In genomic region chr12:115694564-115694963, GRCh38 we compare ENCODE assay signal across 27 cellular contexts.
"Had no signal": no experiment of that assay in that cellular context is flagged by ENCODE, and none has a peak within 500 bp of the region (broad histone marks: within the 10 kb centered on the region; RNA-seq: fewer than 3 reads in every experiment).

No MANE protein-coding gene starts in this region.

- H3K27me3 ChIP-seq: neural progenitor cell, ovary, right lobe of liver, suprapubic skin, testis, upper lobe of right lung, uterus had no signal

- H3K36me3 ChIP-seq: neural progenitor cell, ovary, right lobe of liver, sigmoid colon, spleen, suprapubic skin, tibial artery, transverse colon, upper lobe of right lung, uterus had no signal

- DNase-seq: naive thymus-derived CD8-positive, alpha-beta T cell; occipital lobe; ovary; posterior cingulate gyrus; psoas muscle; right cardiac atrium; right lobe of liver; sigmoid colon; small intestine; spleen; stimulated activated CD4-positive, alpha-beta T cell treated with anti-CD3 and anti-CD28 coated beads, Interleukin-12 subunit alpha, Interleukin-12 subunit beta, amount 100 ng/mL, for 4 hours; stimulated activated CD4-positive, alpha-beta T cell treated with anti-CD3 and anti-CD28 coated beads, Interleukin-1b, Interleukin-23, amount 100 ng/mL, for 48 hours; stimulated activated CD4-positive, alpha-beta T cell treated with anti-CD3 and anti-CD28 coated beads, Interleukin-4, amount 100 ng/mL, for 1 hour; stimulated activated CD4-positive, alpha-beta T cell treated with anti-CD3 and anti-CD28 coated beads, Interleukin-4, amount 100 ng/mL, for 4 hours; stimulated activated CD8-positive, alpha-beta memory T cell treated with anti-CD3 and anti-CD28 coated beads, Interleukin-4, amount 100 ng/mL, for 48 hours; stimulated activated naive CD4-positive, alpha-beta T cell; stimulated activated naive CD8-positive, alpha-beta T cell treated with anti-CD3 and anti-CD28 coated beads, Interleukin-15, amount 100 ng/mL, for 72 hours; stimulated activated naive CD8-positive, alpha-beta T cell treated with anti-CD3 and anti-CD28 coated beads, Interleukin-15, Interleukin-2, amounts not matched to agents 100 U/mL and 50 U/mL, for 24 hours; substantia nigra; testis; tibial artery; transverse colon; upper lobe of right lung; uterus had no signal

- H3K27ac ChIP-seq: neural progenitor cell, ovary, parathyroid adenoma, psoas muscle, right lobe of liver, sigmoid colon, spleen, suprapubic skin, testis, tibial artery, transverse colon, upper lobe of right lung, uterus had no signal

- H3K4me3 ChIP-seq: neural progenitor cell, ovary, psoas muscle, right lobe of liver, sigmoid colon, spleen, suprapubic skin, testis, tibial artery, transverse colon, upper lobe of right lung, uterus had no signal

- H3K4me1 ChIP-seq: parathyroid adenoma, psoas muscle, right lobe of liver, spleen, suprapubic skin, testis, tibial artery, transverse colon, upper lobe of right lung, uterus had no signal

- H3K9me3 ChIP-seq: ovary, psoas muscle, right lobe of liver, sigmoid colon, spleen, suprapubic skin, testis, tibial artery, transverse colon, upper lobe of right lung, uterus had no signal
